ENCODE assay signal across 23 cellular contexts in genomic region chr16:2852003-2852730, GRCh38. TPM values are rescaled to one million over a fixed set of nuclear protein-coding genes. Genes with fewer than 3 reads are reported as not detected.
DNase-seq lines count a peak whose midpoint lies in the region; ATAC-seq and TF ChIP-seq lines count a peak whose summit lies in the region.
"Had no signal": no experiment of that assay in that cellular context is flagged by ENCODE, and none has a peak within 500 bp of the region (broad histone marks: within the 10 kb centered on the region; RNA-seq: fewer than 3 reads in every experiment).

No MANE protein-coding gene starts in this region.

- no peak overlapping the region for H3K4me3 ChIP-seq in heart left ventricle
- peak overlapping the region; percentile 79 for H3K4me3 ChIP-seq in SK-N-MC
- H3K4me3 ChIP-seq in lower lobe of right lung = no peak overlapping the region
- H3K4me3 ChIP-seq: GM12878 had no signal

- ATAC-seq in heart left ventricle (no peak), lower lobe of right lung (no peak), GM21825 (IDR thresholded peaks at IDR 0.05; ENCODE audit: unreplicated experiment) (no peak)
- ATAC-seq: GM12878, HCT116 had no signal

- 88 to 90% (median 89%) methylated on average over 13 to 16 of the region's 16 CpGs for WGBS in heart left ventricle, 4 donors

- H3K36me3 ChIP-seq in heart left ventricle = no peaks in the 10 kb centered on the region
- no peaks in the 10 kb centered on the region for H3K36me3 ChIP-seq in SK-N-MC (ENCODE audit: insufficient read depth, low read length)
- H3K36me3 ChIP-seq in lower lobe of right lung = no peaks in the 10 kb centered on the region

- intact Hi-C loops in cardiac septum (cut with DNase I) (no loop called here), heart left ventricle (cut with DNase I) (loop anchor here in 2 of 10 donors (10.0 kb wide), 1 partner anchor 57 kb away; the partner anchor contains the start of gene PRSS41 (in 2 of the 2)), lower lobe of right lung (cut with DNase I) (no loop called here)

- H3K9ac ChIP-seq in SK-N-MC (ENCODE audit: insufficient read length) = peak overlapping the region; percentile 65

- H3K4me1 ChIP-seq in heart left ventricle (no peaks in the 10 kb centered on the region), lower lobe of right lung (no peaks in the 10 kb centered on the region)

- H3K27me3 ChIP-seq in heart left ventricle (peaks cover 0 to 51% (median 22%) of the 10 kb centered on the region in 9 donors), lower lobe of right lung (ENCODE audit: low read depth) (peaks cover 19% of the 10 kb centered on the region)

- no peak for TF ChIP-seq POLR2A in heart left ventricle (IDR thresholded peaks at IDR 0.05)

- H3K27ac ChIP-seq in heart left ventricle (no peak overlapping the region), SK-N-MC (peak overlapping the region; percentile 57), lower lobe of right lung (no peak overlapping the region), caudate nucleus (ENCODE audit: low read depth, low read length) (no peak overlapping the region)

- H3K9me3 ChIP-seq in heart left ventricle (peaks cover 0 to 19% (median 2%) of the 10 kb centered on the region in 12 donors), SK-N-MC (ENCODE audit: low read depth, low read length) (no peaks in the 10 kb centered on the region), lower lobe of right lung (peaks cover 8% of the 10 kb centered on the region)

- DNase-seq in cardiac septum (ENCODE audit: low spot score) (peak; percentile 35), heart left ventricle (no peak), SK-N-MC (ENCODE audit: low read depth, low spot score) (no peak), lower lobe of right lung (peak; percentile 38), caudate nucleus (lab: John Stamatoyannopoulos, UW) (no peak), NCI-H526 (lab: John Stamatoyannopoulos, UW) (no peak), EL (no peak)
- DNase-seq: 8988T, DMS79 treated with DMSO at 0.1 percent for 48 hours, GOT3, Karpas-422, NCI-H1417, NCI-H187, NCI-H446, NCI-H526 treated with DMSO at 0.1 percent for 48 hours, SIG-M5, T-helper 1 cell had no signal

- TF ChIP-seq CTCF in heart left ventricle (IDR thresholded peaks at IDR 0.05) (no peak), lower lobe of right lung (IDR thresholded peaks at IDR 0.05) (no peak)

RNA-seq across cellular contexts. Expression of gene PRSS22, which starts 5.8 kb away (rescaled TPM):
- not detected for total RNA-seq in cardiac septum
- total RNA-seq in heart left ventricle = not detected
- not detected for polyA plus RNA-seq in heart left ventricle
- total RNA-seq in lower lobe of right lung = 15.3 TPM
- total RNA-seq: GM12878, M059J had no signal
- polyA plus RNA-seq: CD14-positive monocyte, GM12878, IgD-negative memory B cell had no signal

RNA-seq across cellular contexts. Expression of gene ZG16B, which starts 22.1 kb away (rescaled TPM):
- total RNA-seq in cardiac septum (not detected), heart left ventricle (1 to 10 TPM in 1 of 9 donors, under 1 TPM in 1, not detected in 7; 0.50 to 3.0 TPM), lower lobe of right lung (4.5 TPM)
- polyA plus RNA-seq in heart left ventricle = not detected
- polyA plus RNA-seq: IgD-negative memory B cell had no signal

RNA-seq across cellular contexts. Expression of gene FLYWCH2, which starts 30.8 kb away (rescaled TPM):
- total RNA-seq in cardiac septum = 20.8 TPM
- 10 to 100 TPM; 20.1 to 64.1 (median 22.6) TPM for total RNA-seq in heart left ventricle
- polyA plus RNA-seq in heart left ventricle = 10 to 100 TPM; 35.3 to 53.4 TPM
- total RNA-seq in lower lobe of right lung = 27.8 TPM

RNA-seq across cellular contexts. Expression of gene PRSS21, which starts 35.1 kb away (rescaled TPM):
- total RNA-seq in cardiac septum = not detected
- total RNA-seq in heart left ventricle = not detected
- not detected for polyA plus RNA-seq in heart left ventricle
- total RNA-seq in lower lobe of right lung = 26.5 TPM
- total RNA-seq: M059J had no signal

RNA-seq across cellular contexts. Expression of gene PRSS41, which starts 53.9 kb away (rescaled TPM):
- total RNA-seq in cardiac septum = not detected
- not detected for total RNA-seq in heart left ventricle
- polyA plus RNA-seq in heart left ventricle = not detected
- not detected for total RNA-seq in lower lobe of right lung
- total RNA-seq: GM12878, M059J had no signal
- polyA plus RNA-seq: CD14-positive monocyte, GM12878, IgD-negative memory B cell had no signal

Comparison
In these comparisons a context has a peak if more than half of its experiments do, and no peak if none do; other contexts are left out.
1. DNase-seq: peak in cardiac septum (single experiment) and lower lobe of right lung (single experiment); none in heart left ventricle (0 of 5), SK-N-MC (single experiment), caudate nucleus (0 of 61), NCI-H526 (0 of 2) and EL (single experiment).
2. RNA of gene PRSS22, which starts 5.8 kb away (total RNA-seq): 15.3 TPM in lower lobe of right lung (single experiment); not detected in cardiac septum (single experiment) and not detected in heart left ventricle; every median in the first group is over 10 times any median in the second.